ENCODE assay signal across 7 cellular contexts in the genomic region with DNA sequence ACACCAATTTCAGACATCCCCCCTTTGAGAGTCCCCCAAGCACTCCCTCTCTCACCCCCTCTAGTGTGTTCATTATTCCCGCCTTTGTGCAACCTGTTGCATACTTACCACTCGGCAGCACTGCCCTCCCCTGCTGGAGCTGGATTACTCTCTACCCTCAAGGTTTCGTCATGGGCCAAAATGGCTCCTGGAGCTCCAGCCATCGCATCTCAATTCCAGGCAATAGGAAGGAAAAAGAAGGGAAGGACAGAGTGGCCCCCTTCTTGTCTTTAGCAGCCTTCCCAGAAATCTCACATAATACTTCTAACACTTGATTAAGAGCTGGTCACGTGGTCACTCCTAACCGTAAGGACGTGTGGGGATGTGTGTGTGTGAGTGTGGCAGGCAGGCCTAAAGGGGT.
"Had no signal": no experiment of that assay in that cellular context is flagged by ENCODE, and none has a peak within 500 bp of the region (broad histone marks: within the 10 kb centered on the region; RNA-seq: fewer than 3 reads in every experiment).

No MANE protein-coding gene starts in this region.

- H3K4me3 ChIP-seq: GM23338, HAP-1 had no signal

- H3K36me3 ChIP-seq: HAP-1 had no signal

- FAIRE-seq: HTR-8/SVneo had no signal

- H3K9ac ChIP-seq: KMS-11 had no signal

- H3K4me2 ChIP-seq: GM23338, KMS-11 had no signal

- H3K27ac ChIP-seq: KMS-11 had no signal

- H3K9me3 ChIP-seq: HAP-1 had no signal

- H2AFZ ChIP-seq: GM23338 had no signal

- DNase-seq: H7, IMR-90, KBM-7 had no signal

- H3K4me1 ChIP-seq: HAP-1 had no signal
